In genomic region chr6:51292659-51293058, GRCh38 we compare ENCODE assay signal across 28 cellular contexts.
DNase-seq lines count a peak whose midpoint lies in the region; ATAC-seq and TF ChIP-seq lines count a peak whose summit lies in the region.
"Had no signal": no experiment of that assay in that cellular context is flagged by ENCODE, and none has a peak within 500 bp of the region (broad histone marks: within the 10 kb centered on the region; RNA-seq: fewer than 3 reads in every experiment).

No MANE protein-coding gene starts in this region.

- 2 to 11% methylated on average over 1 of the region's 1 CpG for WGBS in GM23248 (ENCODE audit: low coverage in 1 of 2, low lambda C conversion rate in 2 of 2, missing lambda C conversion rate in 2 of 2), 2 experiments

- no peaks in the 10 kb centered on the region for H3K9me3 Mint-ChIP-seq in type B pancreatic cell

- H3K9me2 ChIP-seq in GM23248 (ENCODE audit: insufficient read depth), result no peaks in the 10 kb centered on the region

- no peak overlapping the region for H3K27ac ChIP-seq in GM23248
- H3K27ac ChIP-seq: skin epidermis, tibial nerve, VCaP had no signal

- H3K4me3 ChIP-seq in GM23248, result no peak overlapping the region
- no peak overlapping the region for H3K4me3 ChIP-seq in astrocyte of the cerebellum (ENCODE audit: low read depth, low read length)
- H3K4me3 ChIP-seq: mucosa of descending colon, skin epidermis, tibial nerve had no signal

- H3K36me3 ChIP-seq in GM23248 (ENCODE audit: low read depth), result no peaks in the 10 kb centered on the region
- H3K36me3 ChIP-seq: tibial nerve had no signal

- no peak overlapping the region for H3K4me3 Mint-ChIP-seq in type B pancreatic cell
- H3K4me3 Mint-ChIP-seq: stimulated activated naive CD8-positive, alpha-beta T cell treated with anti-CD3 and anti-CD28 coated beads, Interleukin-15, amount 100 ng/mL, for 72 hours; T-helper 17 cell had no signal

- H3K27me3 ChIP-seq in GM23248 (replicated peaks; ENCODE audit: insufficient read depth), result no peaks in the 10 kb centered on the region
- H3K27me3 ChIP-seq: tibial nerve had no signal

- no peaks in the 10 kb centered on the region for H3K79me2 ChIP-seq in GM23248 (ENCODE audit: insufficient read depth)

- ATAC-seq in HG02840 (IDR thresholded peaks at IDR 0.05; ENCODE audit: low FRiP score, unreplicated experiment), result no peak
- ATAC-seq: esophagus mucosa; left lobe of liver; mucosa of descending colon; stimulated activated naive CD8-positive, alpha-beta T cell treated with anti-CD3 and anti-CD28 coated beads, Interleukin-15, amount 100 ng/mL, for 72 hours; T-helper 17 cell had no signal

- TF ChIP-seq CTCF in astrocyte of the cerebellum (IDR thresholded peaks at IDR 0.05; ENCODE audit: low read depth, low read length, missing control alignments), result no peak
- TF ChIP-seq CTCF in type B pancreatic cell (conservative IDR thresholded peaks at IDR 0.05), result no peak

- no peak overlapping the region for H3K4me2 ChIP-seq in GM23248 (ENCODE audit: unreplicated experiment)

- H3K4me1 ChIP-seq in GM23248 (ENCODE audit: insufficient read depth), result 0 out of 2 replicates have a peak, but pooled peaks cover 9% of the 10 kb centered on the region
- H3K4me1 ChIP-seq: tibial nerve had no signal

- in situ Hi-C loops in GM23248 (cut with MboI) (no loop called here), astrocyte of the cerebellum (cut with HindIII; ENCODE audit: low sequenced_read_pairs) (no loop called here)

- no peak overlapping the region for H3K9ac ChIP-seq in GM23248

- H3K9me3 ChIP-seq in GM23248 (ENCODE audit: low read depth), result no peaks in the 10 kb centered on the region
- H3K9me3 ChIP-seq: mucosa of descending colon, tibial nerve had no signal

- H3K36me3 Mint-ChIP-seq in type B pancreatic cell, result no peaks in the 10 kb centered on the region

- H3K27me3 Mint-ChIP-seq in type B pancreatic cell, result no peaks in the 10 kb centered on the region
- H3K27me3 Mint-ChIP-seq: stimulated activated naive CD8-positive, alpha-beta T cell treated with anti-CD3 and anti-CD28 coated beads, Interleukin-15, amount 100 ng/mL, for 72 hours; T-helper 17 cell had no signal

- H3F3A ChIP-seq in GM23248 (ENCODE audit: insufficient read depth), result no peaks in the 10 kb centered on the region

- no peaks in the 10 kb centered on the region for H4K20me1 ChIP-seq in GM23248 (ENCODE audit: insufficient read depth)

- no peaks in the 10 kb centered on the region for H3K4me1 Mint-ChIP-seq in type B pancreatic cell (ENCODE audit: unreplicated experiment)
- H3K4me1 Mint-ChIP-seq: stimulated activated naive CD8-positive, alpha-beta T cell treated with anti-CD3 and anti-CD28 coated beads, Interleukin-15, amount 100 ng/mL, for 72 hours; T-helper 17 cell had no signal

- H3K27ac Mint-ChIP-seq in type B pancreatic cell, result peak overlapping the region; percentile 4
- H3K27ac Mint-ChIP-seq: progenitor cell of endocrine pancreas; stimulated activated naive CD8-positive, alpha-beta T cell treated with anti-CD3 and anti-CD28 coated beads, Interleukin-15, amount 100 ng/mL, for 72 hours; T-helper 17 cell had no signal

- H2AFZ ChIP-seq in GM23248, result no peak overlapping the region

- DNase-seq in GM23248 (peak; percentile 34), astrocyte of the cerebellum (ENCODE audit: low read depth) (peak; percentile 51), glomerular visceral epithelial cell (ENCODE audit: extremely low spot score) (peak; percentile 51), type B pancreatic cell (ENCODE audit: extremely low spot score, unreplicated experiment) (no peak), Ammon's horn (ENCODE audit: low spot score) (no peak), DMS114 treated with DMSO at 0.1 percent for 48 hours (lab: John Stamatoyannopoulos, UW; ENCODE audit: unreplicated experiment) (no peak)
- DNase-seq: activated CD8-positive, alpha-beta memory T cell treated with anti-CD3 and anti-CD28 coated beads, Interleukin-2, amount 50 U/mL, for 48 hours; activated gamma-delta T cell treated with Interleukin-2 at 50 U/mL for 16 hours; AML-193; caudate nucleus; COR-L47; glutamatergic neuron; GOT3; KBM-7; mucosa of descending colon; NCI-H1930; NCI-H2227 treated with DMSO at 0.1 percent for 48 hours; NCI-H774; stimulated activated CD4-positive, alpha-beta T cell treated with anti-CD3 and anti-CD28 coated beads, Interleukin-2, amount 100 ng/mL, for 48 hours; stimulated activated naive CD8-positive, alpha-beta T cell treated with anti-CD3 and anti-CD28 coated beads, Interleukin-15, amount 100 ng/mL, for 72 hours; T-helper 17 cell had no signal

Comparison
In these comparisons a context has a peak if more than half of its experiments do, and no peak if none do; other contexts are left out.
1. DNase-seq: peak in GM23248 (single experiment), astrocyte of the cerebellum (single experiment) and glomerular visceral epithelial cell (single experiment); none in type B pancreatic cell (single experiment), Ammon's horn (single experiment) and DMS114 treated with DMSO at 0.1 percent for 48 hours (single experiment).